ENCODE assay signal across 14 cellular contexts in the genomic region with DNA sequence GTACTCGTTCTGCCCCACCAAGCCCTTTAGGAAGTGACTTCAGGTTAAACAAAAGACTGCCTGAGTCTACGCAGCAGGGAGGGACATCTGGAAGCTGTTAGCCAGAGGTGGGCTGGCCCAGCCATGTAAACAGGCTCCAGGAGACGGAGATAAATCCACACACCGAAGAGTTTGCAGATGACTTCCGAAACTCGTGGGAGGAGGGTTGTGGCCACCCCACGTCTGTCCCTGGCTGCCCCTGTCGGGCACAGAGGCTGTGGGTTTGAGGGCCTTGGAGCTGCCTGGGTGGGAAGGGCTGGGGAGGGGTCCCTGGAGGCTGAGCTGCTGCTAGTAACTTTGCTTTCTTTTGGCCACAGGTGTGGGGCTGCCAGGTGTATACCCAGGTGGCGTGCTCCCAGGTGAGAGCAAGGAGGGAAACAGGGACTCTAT. TPM values are rescaled to one million over a fixed set of nuclear protein-coding genes. Genes with fewer than 3 reads are reported as not detected.
A peak's percentile ranks its signal among the peaks of the same experiment; 100 is the strongest.
DNase-seq lines count a peak whose midpoint lies in the region; ATAC-seq and TF ChIP-seq lines count a peak whose summit lies in the region.
"Had no signal": no experiment of that assay in that cellular context is flagged by ENCODE, and none has a peak within 500 bp of the region (broad histone marks: within the 10 kb centered on the region; RNA-seq: fewer than 3 reads in every experiment).

No MANE protein-coding gene starts in this region.

- H3K9me3 Mint-ChIP-seq in activated CD4-positive, alpha-beta T cell treated with anti-CD3 and anti-CD28 coated beads, Interleukin-2, amount 10 ng/mL, durations not matched to agents 24 days and 14 days: no peaks in the 10 kb centered on the region
- H3K9me3 Mint-ChIP-seq: activated T-cell treated with anti-CD3 and anti-CD28 coated beads, Interleukin-2, amount 50 U/mL, for 4 hours; dendritic cell treated with granulocyte-macrophage colony-stimulating factor and Interleukin-4, amounts not matched to agents 40 ng/mL and 50 ng/mL, for 4 days had no signal

- H3K27ac ChIP-seq in dorsolateral prefrontal cortex: peak overlapping the region in 56 of 59 donors; percentile 16 to 98 (median 89)
- H3K27ac ChIP-seq in osteoblast (ENCODE audit: low read depth, low read length): no peak overlapping the region
- H3K27ac ChIP-seq: HL-60, right atrium auricular region had no signal

- TF ChIP-seq CTCF in dorsolateral prefrontal cortex (IDR thresholded peaks at IDR 0.05 in 54 of 56, conservative IDR thresholded peaks at IDR 0.05 in 2 of 56; ENCODE audit: low read depth in 1 of 56, partially characterized antibody in 56 of 56) (no peak), osteoblast (IDR thresholded peaks at IDR 0.05; ENCODE audit: extremely low read depth, low read depth, low read length) (no peak)

- intact Hi-C loops in dorsolateral prefrontal cortex (cut with DNase I): no loop called here
- intact Hi-C loops in activated CD4-positive, alpha-beta T cell treated with anti-CD3 and anti-CD28 coated beads, Interleukin-2, amount 10 ng/mL, durations not matched to agents 24 days and 14 days (cut with micrococcal nuclease): no loop called here

- H3K4me1 Mint-ChIP-seq in activated CD4-positive, alpha-beta T cell treated with anti-CD3 and anti-CD28 coated beads, Interleukin-2, amount 10 ng/mL, durations not matched to agents 24 days and 14 days: no peaks in the 10 kb centered on the region

- H3K27me3 Mint-ChIP-seq in activated CD4-positive, alpha-beta T cell treated with anti-CD3 and anti-CD28 coated beads, Interleukin-2, amount 10 ng/mL, durations not matched to agents 24 days and 14 days: no peaks in the 10 kb centered on the region

- H3K79me2 ChIP-seq in osteoblast (ENCODE audit: insufficient read depth, low read length): no peaks in the 10 kb centered on the region

- no peak for ATAC-seq in GM18873 (IDR thresholded peaks at IDR 0.05; ENCODE audit: low FRiP score, unreplicated experiment)
- ATAC-seq: activated T-cell treated with anti-CD3 and anti-CD28 coated beads, Interleukin-2, amount 50 U/mL, for 4 hours had no signal

- no peaks in the 10 kb centered on the region for H3K36me3 ChIP-seq in osteoblast (ENCODE audit: insufficient read depth, low read length)

- no peaks in the 10 kb centered on the region for H3K4me1 ChIP-seq in osteoblast (ENCODE audit: insufficient read depth, low read length)

- no peaks in the 10 kb centered on the region for H3K9me3 ChIP-seq in osteoblast (ENCODE audit: low read depth, low read length)
- H3K9me3 ChIP-seq: right atrium auricular region had no signal

- no peaks in the 10 kb centered on the region for H3K36me3 Mint-ChIP-seq in activated CD4-positive, alpha-beta T cell treated with anti-CD3 and anti-CD28 coated beads, Interleukin-2, amount 10 ng/mL, durations not matched to agents 24 days and 14 days (ENCODE audit: low read depth)

- H3K27me3 ChIP-seq in dorsolateral prefrontal cortex (no peaks in the 10 kb centered on the region), osteoblast (ENCODE audit: insufficient read depth, low read length) (no peaks in the 10 kb centered on the region)
- H3K27me3 ChIP-seq: right atrium auricular region had no signal

- H3K27ac Mint-ChIP-seq in activated CD4-positive, alpha-beta T cell treated with anti-CD3 and anti-CD28 coated beads, Interleukin-2, amount 10 ng/mL, durations not matched to agents 24 days and 14 days: no peak overlapping the region
- H3K27ac Mint-ChIP-seq: dendritic cell treated with granulocyte-macrophage colony-stimulating factor and Interleukin-4, amounts not matched to agents 40 ng/mL and 50 ng/mL, for 4 days had no signal

- DNase-seq in COR-L47 (lab: John Stamatoyannopoulos, UW) (peak; percentile 86), NCI-H2081 treated with DMSO at 0.1 percent for 48 hours (lab: John Stamatoyannopoulos, UW) (peak; percentile 64), dorsolateral prefrontal cortex (no peak), osteoblast (ENCODE audit: insufficient read length, low spot score, missing footprints) (peak; percentile 68), DMS114 treated with DMSO at 0.1 percent for 48 hours (lab: John Stamatoyannopoulos, UW; ENCODE audit: unreplicated experiment) (no peak)
- DNase-seq in stimulated activated naive CD4-positive, alpha-beta T cell (lab: John Stamatoyannopoulos, UW): no peak
- no peak for DNase-seq in activated CD4-positive, alpha-beta T cell treated with anti-CD3 and anti-CD28 coated beads, Interleukin-2, amount 10 ng/mL, durations not matched to agents 24 days and 14 days
- DNase-seq: activated T-cell treated with anti-CD3 and anti-CD28 coated beads, Interleukin-2, amount 50 U/mL, for 4 hours; NCI-H187; T-helper 1 cell had no signal

- peak overlapping the region in 56 of 59 donors; percentile 5 to 75 (median 52) for H3K4me3 ChIP-seq in dorsolateral prefrontal cortex
- H3K4me3 ChIP-seq in osteoblast (ENCODE audit: insufficient read depth, low read length): no peak overlapping the region
- H3K4me3 ChIP-seq: right atrium auricular region had no signal

- H2AFZ ChIP-seq in osteoblast (ENCODE audit: low read length): no peak overlapping the region

- H4K20me1 ChIP-seq in osteoblast (ENCODE audit: insufficient read depth, low read length): no peaks in the 10 kb centered on the region

- no peak overlapping the region for H3K4me2 ChIP-seq in osteoblast (ENCODE audit: insufficient read depth, low read length)

- no peak overlapping the region for H3K4me3 Mint-ChIP-seq in activated CD4-positive, alpha-beta T cell treated with anti-CD3 and anti-CD28 coated beads, Interleukin-2, amount 10 ng/mL, durations not matched to agents 24 days and 14 days
- H3K4me3 Mint-ChIP-seq: activated T-cell treated with anti-CD3 and anti-CD28 coated beads, Interleukin-2, amount 50 U/mL, for 4 hours; dendritic cell treated with granulocyte-macrophage colony-stimulating factor and Interleukin-4, amounts not matched to agents 40 ng/mL and 50 ng/mL, for 4 days had no signal

RNA-seq across cellular contexts. Expression of a gene that starts 15.6 kb away (rescaled TPM):
- total RNA-seq in dorsolateral prefrontal cortex (10 to 100 TPM in 117 of 120 experiments, 1 to 10 TPM in 3; 8.1 to 58.9 (median 19.5) TPM), osteoblast (69.1 and 113 TPM in 2 replicates)
- total RNA-seq in activated CD4-positive, alpha-beta T cell treated with anti-CD3 and anti-CD28 coated beads, Interleukin-2, amount 10 ng/mL, durations not matched to agents 24 days and 14 days: not detected in 2 replicates

RNA-seq across cellular contexts. Expression of a gene that starts 40.1 kb away (rescaled TPM):
- total RNA-seq in dorsolateral prefrontal cortex: 100 to 1,000 TPM in 79 of 120 experiments, 10 to 100 TPM in 41; 39.1 to 162 (median 111) TPM
- total RNA-seq in osteoblast: 46.7 and 48.9 TPM in 2 replicates
- 25.3 and 26.3 TPM in 2 replicates for total RNA-seq in activated CD4-positive, alpha-beta T cell treated with anti-CD3 and anti-CD28 coated beads, Interleukin-2, amount 10 ng/mL, durations not matched to agents 24 days and 14 days

Comparison
In these comparisons a context has a peak if more than half of its experiments do, and no peak if none do; other contexts are left out.
1. DNase-seq: peak in COR-L47 (single experiment), NCI-H2081 treated with DMSO at 0.1 percent for 48 hours (single experiment) and osteoblast (single experiment); none in dorsolateral prefrontal cortex (0 of 10), stimulated activated naive CD4-positive, alpha-beta T cell (0 of 6), DMS114 treated with DMSO at 0.1 percent for 48 hours (single experiment) and activated CD4-positive, alpha-beta T cell treated with anti-CD3 and anti-CD28 coated beads, Interleukin-2, amount 10 ng/mL, durations not matched to agents 24 days and 14 days (single experiment).